16 cellular contexts compared by ENCODE assay signal in genomic region chr3:195760345-195760983, GRCh38. TPM values are rescaled to one million over a fixed set of nuclear protein-coding genes. Genes with fewer than 3 reads are reported as not detected.
DNase-seq lines count a peak whose midpoint lies in the region; ATAC-seq, FAIRE-seq and TF ChIP-seq lines count a peak whose summit lies in the region.
"Had no signal": no experiment of that assay in that cellular context is flagged by ENCODE, and none has a peak within 500 bp of the region (broad histone marks: within the 10 kb centered on the region; RNA-seq: fewer than 3 reads in every experiment).

No MANE protein-coding gene starts in this region.

- 0 out of 2 replicates have a peak, but pooled peaks cover 6% of the 10 kb centered on the region for H4K20me1 ChIP-seq in BLaER1

- peak in 3 of 4 donors; percentile 20 to 36 (median 26) for ATAC-seq in pancreas
- ATAC-seq: GM12878, left colon had no signal

- H3K9me3 ChIP-seq in BLaER1 (no peaks in the 10 kb centered on the region), left ventricle myocardium inferior (replicated peaks) (no peaks in the 10 kb centered on the region), pancreas (no peaks in the 10 kb centered on the region)
- H3K9me3 ChIP-seq: heart left ventricle, SJSA1 had no signal

- in situ Hi-C loops in brain microvascular endothelial cell (cut with HindIII; ENCODE audit: low pct_ligation_motif_present, low sequenced_read_pairs) = no loop called here

- intact Hi-C loops in left ventricle myocardium inferior (cut with micrococcal nuclease) (no loop called here), pancreas (cut with DNase I) (no loop called here)

- no peaks in the 10 kb centered on the region for H3K36me3 ChIP-seq in BLaER1
- no peaks in the 10 kb centered on the region for H3K36me3 ChIP-seq in left ventricle myocardium inferior
- H3K36me3 ChIP-seq in pancreas = no peaks in the 10 kb centered on the region
- H3K36me3 ChIP-seq in brain microvascular endothelial cell (replicated peaks) = no peaks in the 10 kb centered on the region
- H3K36me3 ChIP-seq: heart left ventricle, SJSA1 had no signal

- TF ChIP-seq CTCF in left ventricle myocardium inferior (IDR thresholded peaks at IDR 0.05; ENCODE audit: borderline replicate concordance) = no peak
- TF ChIP-seq CTCF in pancreas (IDR thresholded peaks at IDR 0.05) = no peak
- no peak for TF ChIP-seq CTCF in brain microvascular endothelial cell (IDR thresholded peaks at IDR 0.05; ENCODE audit: low read depth, low read length, missing control alignments)

- H3K27ac ChIP-seq in BLaER1 = peak overlapping the region; percentile 47; the same call in 1 of the 2 replicates
- no peak overlapping the region for H3K27ac ChIP-seq in left ventricle myocardium inferior (replicated peaks)
- H3K27ac ChIP-seq in pancreas = no peak overlapping the region
- no peak overlapping the region for H3K27ac ChIP-seq in brain microvascular endothelial cell
- H3K27ac ChIP-seq: epithelial cell of prostate, heart left ventricle, SJSA1 had no signal

- H3K9ac ChIP-seq in BLaER1 = no peak overlapping the region

- FAIRE-seq in pancreas (lab: Jason Lieb, UNC) = no peak
- FAIRE-seq: GM12878 had no signal

- H3K4me2 ChIP-seq in BLaER1 = peak overlapping the region; percentile 87

- H3K27me3 ChIP-seq in BLaER1 (no peaks in the 10 kb centered on the region), left ventricle myocardium inferior (ENCODE audit: low read depth) (peaks cover 100% of the 10 kb centered on the region), pancreas (peaks cover 0 to 5% (median 0%) of the 10 kb centered on the region in 4 donors), brain microvascular endothelial cell (replicated peaks) (peaks cover 25% of the 10 kb centered on the region)

- H3K4me3 ChIP-seq in BLaER1 = no peak overlapping the region
- H3K4me3 ChIP-seq in left ventricle myocardium inferior = no peak overlapping the region
- no peak overlapping the region for H3K4me3 ChIP-seq in pancreas
- no peak overlapping the region for H3K4me3 ChIP-seq in brain microvascular endothelial cell (ENCODE audit: low read depth, low read length)
- H3K4me3 ChIP-seq: GM12878, heart left ventricle, SJSA1 had no signal

- DNase-seq in NCI-H446 (lab: John Stamatoyannopoulos, UW) = peak; percentile 93 to 95
- DNase-seq in left ventricle myocardium inferior = peak; percentile 40
- DNase-seq in pancreas = no peak
- DNase-seq in NK-92 treated with Interleukin-12 subunit alpha and Interleukin-12 subunit beta, amount 100 ng/mL, for 24 hours (lab: John Stamatoyannopoulos, UW) = no peak
- DNase-seq in NCI-H1436 treated with DMSO at 0.1 percent for 48 hours (lab: John Stamatoyannopoulos, UW) = no peak
- no peak for DNase-seq in DMS79 (lab: John Stamatoyannopoulos, UW)
- no peak for DNase-seq in brain microvascular endothelial cell
- DNase-seq: heart left ventricle, HFFc6, left colon, NCI-H2081 had no signal

- 62 to 68% methylated on average over 22 of the region's 22 CpGs for WGBS in pancreas, 2 donors

- H3K4me1 ChIP-seq in BLaER1 = peaks cover 60% of the 10 kb centered on the region
- H3K4me1 ChIP-seq in left ventricle myocardium inferior = peaks cover 27% of the 10 kb centered on the region
- no peaks in the 10 kb centered on the region for H3K4me1 ChIP-seq in pancreas
- H3K4me1 ChIP-seq: SJSA1 had no signal

RNA-seq across cellular contexts. Expression of gene MUC20, which starts 39.7 kb away (rescaled TPM):
- 4.7 TPM for total RNA-seq in left ventricle myocardium inferior
- 10 to 100 TPM in 2 of 6 donors, 1 to 10 TPM in 4; 5.2 to 35.9 (median 8.5) TPM for total RNA-seq in pancreas
- 10 to 100 TPM; 28.8 to 30.4 TPM for polyA plus RNA-seq in pancreas
- total RNA-seq: LHCN-M2, SJSA1 had no signal

RNA-seq across cellular contexts. Expression of gene MUC4, which starts 51.3 kb away (rescaled TPM):
- 0.11 TPM for total RNA-seq in left ventricle myocardium inferior
- total RNA-seq in pancreas = under 1 TPM; 0.06 to 0.59 (median 0.27) TPM
- under 1 TPM; 0.04 to 0.05 TPM for polyA plus RNA-seq in pancreas
- total RNA-seq: HFFc6, LHCN-M2, SJSA1 had no signal

Comparison
In these comparisons a context has a peak if more than half of its experiments do, and no peak if none do; other contexts are left out.
1. DNase-seq: peak in NCI-H446 (2 of 2) and left ventricle myocardium inferior (single experiment); none in pancreas (0 of 6), NK-92 treated with Interleukin-12 subunit alpha and Interleukin-12 subunit beta, amount 100 ng/mL, for 24 hours (single experiment), NCI-H1436 treated with DMSO at 0.1 percent for 48 hours (single experiment), DMS79 (single experiment) and brain microvascular endothelial cell (single experiment).